Comparison of ENCODE assay signal across 20 cellular contexts in genomic region chr18:6955304-6955703, GRCh38.
"Had no signal": no experiment of that assay in that cellular context is flagged by ENCODE, and none has a peak within 500 bp of the region (broad histone marks: within the 10 kb centered on the region; RNA-seq: fewer than 3 reads in every experiment).

No MANE protein-coding gene starts in this region.

- H3K27ac ChIP-seq: coronary artery, dorsolateral prefrontal cortex, esophagus squamous epithelium, gastrocnemius medialis, heart right ventricle, left lung, lower lobe of right lung had no signal

- H3K27ac Mint-ChIP-seq: mesothelial cell of epicardium had no signal

- H3K4me1 Mint-ChIP-seq: mesothelial cell of epicardium had no signal

- DNase-seq: dermis blood vessel endothelial cell; dorsolateral prefrontal cortex; effector CD4-positive, alpha-beta T cell; effector memory CD4-positive, alpha-beta T cell; esophagus squamous epithelium; foreskin fibroblast; foreskin melanocyte; gastrocnemius medialis; glutamatergic neuron; head of caudate nucleus; heart right ventricle; hippocampal formation; left cardiac atrium; left lung; left ventricle myocardium superior; lower lobe of right lung; mesenchymal stem cell; mucosa of descending colon had no signal

- H3K9me3 ChIP-seq: esophagus squamous epithelium, gastrocnemius medialis, left lung, lower lobe of right lung, mucosa of descending colon had no signal

- H3K4me3 ChIP-seq: coronary artery, dorsolateral prefrontal cortex, esophagus squamous epithelium, gastrocnemius medialis, heart right ventricle, left lung, lower lobe of right lung, mucosa of descending colon had no signal

- H3K4me3 Mint-ChIP-seq: mesothelial cell of epicardium had no signal

- H3K27me3 ChIP-seq: esophagus squamous epithelium, gastrocnemius medialis, left lung had no signal

- H3K36me3 ChIP-seq: esophagus squamous epithelium, gastrocnemius medialis, heart right ventricle, left lung, lower lobe of right lung had no signal

- H3K4me1 ChIP-seq: esophagus squamous epithelium, gastrocnemius medialis, heart right ventricle, left lung, lower lobe of right lung had no signal
